Comparison of ENCODE assay signal across 8 cellular contexts in the genomic region with DNA sequence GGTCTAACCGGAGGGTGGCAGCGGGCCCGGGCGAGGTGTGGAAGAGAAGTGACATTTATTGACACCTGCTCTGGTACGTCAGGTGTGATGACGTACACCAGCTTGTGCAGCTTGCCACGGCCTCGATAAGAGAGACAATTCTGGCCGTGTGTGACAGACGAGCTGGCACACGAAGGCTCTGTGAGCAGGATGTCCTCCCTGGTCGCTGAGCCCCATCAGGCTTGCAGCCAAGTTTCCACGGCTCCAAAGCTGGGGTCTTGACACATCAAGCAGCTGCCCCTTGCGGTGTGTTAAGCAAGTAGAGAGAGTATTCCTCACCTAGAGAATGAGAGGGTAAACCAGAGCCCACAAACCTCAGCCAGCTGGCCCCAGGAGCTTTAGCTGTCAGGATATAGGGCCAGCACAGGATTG. TPM values are rescaled to one million over a fixed set of nuclear protein-coding genes. Genes with fewer than 3 reads are reported as not detected.
A peak's percentile ranks its signal among the peaks of the same experiment; 100 is the strongest.
DNase-seq lines count a peak whose midpoint lies in the region; ATAC-seq, FAIRE-seq and TF ChIP-seq lines count a peak whose summit lies in the region.

No MANE protein-coding gene starts in this region.

- no peak overlapping the region for H3K4me3 ChIP-seq in pancreas

- H3K27me3 Mint-ChIP-seq in IgD-negative memory B cell: no peaks in the 10 kb centered on the region

- H3K36me3 ChIP-seq in pancreas: no peaks in the 10 kb centered on the region

- peaks cover 25 to 31% (median 26%) of the 10 kb centered on the region in 3 donors for H3K4me1 Mint-ChIP-seq in IgD-negative memory B cell

- H3K27ac Mint-ChIP-seq in IgD-negative memory B cell: peak overlapping the region; percentile 91 to 96 (median 95)

- peak overlapping the region; percentile 5 for H3K27ac ChIP-seq in caudate nucleus (ENCODE audit: low read depth, low read length)
- H3K27ac ChIP-seq in pancreas: peak overlapping the region in 3 of 4 donors; percentile 15 to 63 (median 22)

- ATAC-seq in pancreas: peak; percentile 36 to 60 (median 54)
- ATAC-seq in GM18870 (IDR thresholded peaks at IDR 0.05; ENCODE audit: unreplicated experiment): no peak
- ATAC-seq in GM18517 (IDR thresholded peaks at IDR 0.05; ENCODE audit: unreplicated experiment): no peak
- no peak for ATAC-seq in GM19324 (IDR thresholded peaks at IDR 0.05; ENCODE audit: low FRiP score, unreplicated experiment)

- intact Hi-C loops in pancreas (cut with DNase I): no loop called here

- H3K9me3 Mint-ChIP-seq in IgD-negative memory B cell: no peaks in the 10 kb centered on the region

- H3K4me1 ChIP-seq in pancreas: peaks cover 0 to 18% (median 0%) of the 10 kb centered on the region in 3 donors

- WGBS in pancreas, 2 donors: 24 to 36% methylated on average over 14 of the region's 14 CpGs

- no peaks in the 10 kb centered on the region for H3K36me3 Mint-ChIP-seq in IgD-negative memory B cell

- DNase-seq in activated CD4-positive, CD25-positive, alpha-beta regulatory T cell (lab: John Stamatoyannopoulos, UW): peak in 3 of 4 experiments; percentile 24 to 72 (median 63)
- DNase-seq in caudate nucleus (lab: John Stamatoyannopoulos, UW): no peak
- peak in 3 of 6 donors; percentile 22 to 65 (median 29) for DNase-seq in pancreas
- no peak for DNase-seq in GM10266 (ENCODE audit: extremely low spot score)

- H3K4me3 Mint-ChIP-seq in IgD-negative memory B cell: peak overlapping the region; percentile 25 to 75 (median 51)

- H3K27me3 ChIP-seq in pancreas: no peaks in the 10 kb centered on the region

- H3K9me3 ChIP-seq in pancreas: no peaks in the 10 kb centered on the region

- TF ChIP-seq CTCF in pancreas (IDR thresholded peaks at IDR 0.05): no peak
- no peak for TF ChIP-seq CTCF in GM10266 (IDR thresholded peaks at IDR 0.05; ENCODE audit: control insufficient read depth, insufficient read depth, low read depth, missing control alignments)

- FAIRE-seq in pancreas (lab: Jason Lieb, UNC): no peak

RNA-seq across cellular contexts. Expression of a gene that starts 30.6 kb away (rescaled TPM):
- polyA plus RNA-seq in IgD-negative memory B cell (0.28 TPM), pancreas (1 to 10 TPM; 3.8 to 9.1 TPM)
- total RNA-seq in pancreas: under 1 TPM; 0.03 to 0.94 (median 0.55) TPM

Comparison
In these comparisons a context has a peak if more than half of its experiments do, and no peak if none do; other contexts are left out.
1. DNase-seq: peak in activated CD4-positive, CD25-positive, alpha-beta regulatory T cell (3 of 4); none in caudate nucleus (0 of 61) and GM10266 (single experiment).
2. ATAC-seq: peak in pancreas (4 of 4); none in GM18870 (single experiment), GM18517 (single experiment) and GM19324 (single experiment).